ENCODE assay signal across 9 cellular contexts in genomic region chr4:6470502-6471302, GRCh38. TPM values are rescaled to one million over a fixed set of nuclear protein-coding genes. Genes with fewer than 3 reads are reported as not detected.
DNase-seq lines count a peak whose midpoint lies in the region; ATAC-seq and TF ChIP-seq lines count a peak whose summit lies in the region.
"Had no signal": no experiment of that assay in that cellular context is flagged by ENCODE, and none has a peak within 500 bp of the region (broad histone marks: within the 10 kb centered on the region; RNA-seq: fewer than 3 reads in every experiment).

No MANE protein-coding gene starts in this region.

- DNase-seq in NCI-H146 (lab: John Stamatoyannopoulos, UW) (peak; percentile 41), NCI-H146 treated with DMSO at 0.1 percent for 48 hours (lab: John Stamatoyannopoulos, UW; ENCODE audit: unreplicated experiment) (no peak), SW480 (ENCODE audit: low spot score) (peak; percentile 20), mucosa of descending colon (peak in 2 of 3 donors; percentile 21 to 46), upper lobe of left lung (peak in 1 of 2 donors; percentile 87)

- peak overlapping the region; percentile 61 to 68 for H3K4me3 ChIP-seq in esophagus (ENCODE audit: low read depth in 1 of 2, low read length in 2 of 2)
- H3K4me3 ChIP-seq in mucosa of descending colon: no peak overlapping the region
- H3K4me3 ChIP-seq in upper lobe of left lung: peak overlapping the region in 3 of 4 donors; percentile 37 to 41 (median 39)
- H3K4me3 ChIP-seq: BLaER1 treated with 17β-estradiol and CSF1 and Interleukin-3, amounts not matched to agents 10 nM and 100 nM had no signal

- ATAC-seq in mucosa of descending colon (peak; percentile 42), upper lobe of left lung (ENCODE audit: low FRiP score in 2 of 2) (peak in 1 of 2 donors; percentile 94), GM18520 (IDR thresholded peaks at IDR 0.05; ENCODE audit: unreplicated experiment) (no peak), GM21825 (IDR thresholded peaks at IDR 0.05; ENCODE audit: unreplicated experiment) (no peak)

- TF ChIP-seq CTCF in mucosa of descending colon (IDR thresholded peaks at IDR 0.05) (no peak), upper lobe of left lung (IDR thresholded peaks at IDR 0.05) (no peak)

- H3K36me3 ChIP-seq in esophagus (ENCODE audit: control insufficient read depth in 2 of 2, insufficient read depth in 2 of 2, low read length in 1 of 2): peaks cover 0 to 3% of the 10 kb centered on the region in 2 donors
- H3K36me3 ChIP-seq in mucosa of descending colon (ENCODE audit: low read depth): no peaks in the 10 kb centered on the region
- H3K36me3 ChIP-seq in upper lobe of left lung: no peaks in the 10 kb centered on the region
- H3K36me3 ChIP-seq: BLaER1 treated with 17β-estradiol and CSF1 and Interleukin-3, amounts not matched to agents 10 nM and 100 nM had no signal

- no peak for TF ChIP-seq POLR2A in upper lobe of left lung (IDR thresholded peaks at IDR 0.05)

- H3K27me3 ChIP-seq in esophagus (ENCODE audit: control insufficient read depth in 1 of 2, insufficient read depth in 2 of 2, low read length in 2 of 2) (no peaks in the 10 kb centered on the region), upper lobe of left lung (peaks cover 0 to 27% (median 13%) of the 10 kb centered on the region in 4 donors)

- no peak for TF ChIP-seq EP300 in upper lobe of left lung (IDR thresholded peaks at IDR 0.05)

- intact Hi-C loops in mucosa of descending colon (cut with DNase I, micrococcal nuclease): no loop called here

- H3K4me1 ChIP-seq in esophagus (ENCODE audit: control insufficient read depth in 2 of 2, insufficient read depth in 2 of 2, low read length in 1 of 2) (peaks cover 5 to 19% of the 10 kb centered on the region in 2 donors), mucosa of descending colon (ENCODE audit: low read depth) (peaks cover 3% of the 10 kb centered on the region), upper lobe of left lung (peaks cover 10 to 20% (median 14%) of the 10 kb centered on the region in 4 donors)

- H3K9me3 ChIP-seq in esophagus (ENCODE audit: control insufficient read depth in 2 of 2, insufficient read depth in 1 of 2, low read depth in 1 of 2, low read length in 1 of 2): peaks cover 0 to 2% of the 10 kb centered on the region in 2 donors
- H3K9me3 ChIP-seq in mucosa of descending colon: no peaks in the 10 kb centered on the region
- H3K9me3 ChIP-seq in upper lobe of left lung: no peaks in the 10 kb centered on the region
- H3K9me3 ChIP-seq: BLaER1 treated with 17β-estradiol and CSF1 and Interleukin-3, amounts not matched to agents 10 nM and 100 nM had no signal

- WGBS in esophagus, 2 donors: 1% methylated on average over 71 to 85 of the region's 85 CpGs
- WGBS in upper lobe of left lung, 2 donors: 0 to 3% methylated on average over 4 to 38 of the region's 85 CpGs

- H3K27ac ChIP-seq in esophagus (ENCODE audit: low read depth in 2 of 2, low read length in 1 of 2): peak overlapping the region; percentile 52 to 65
- no peak overlapping the region for H3K27ac ChIP-seq in upper lobe of left lung
- H3K27ac ChIP-seq: BLaER1 treated with 17β-estradiol and CSF1 and Interleukin-3, amounts not matched to agents 10 nM and 100 nM had no signal

RNA-seq across cellular contexts. Expression of gene PPP2R2C, which starts 1.7 kb away (rescaled TPM):
- 10 to 100 TPM; 23.2 to 26.7 TPM for polyA plus RNA-seq in esophagus
- total RNA-seq in mucosa of descending colon (1 to 10 TPM in 1 of 3 donors, under 1 TPM in 2; 0.31 to 2.9 (median 0.41) TPM), upper lobe of left lung (under 1 TPM in 2 of 6 donors, not detected in 4; 0.09 to 0.17 TPM)

Comparison
In these comparisons a context has a peak if more than half of its experiments do, and no peak if none do; other contexts are left out.
1. H3K27ac ChIP-seq: peak in esophagus (2 of 2); none in upper lobe of left lung (0 of 4).